Comparison of ENCODE assay signal across 26 cellular contexts in genomic region chr13:85362980-85363379, GRCh38.
"Had no signal": no experiment of that assay in that cellular context is flagged by ENCODE, and none has a peak within 500 bp of the region (broad histone marks: within the 10 kb centered on the region; RNA-seq: fewer than 3 reads in every experiment).

No MANE protein-coding gene starts in this region.

- DNase-seq: natural killer cell; occipital lobe; ovary; psoas muscle; sigmoid colon; small intestine; stimulated activated CD4-positive, alpha-beta T cell treated with anti-CD3 and anti-CD28 coated beads, Interleukin-15, amount 100 ng/mL, for 24 hours; stimulated activated CD4-positive, alpha-beta T cell treated with anti-CD3 and anti-CD28 coated beads, Interleukin-2, amount 100 ng/mL, for 24 hours; stimulated activated CD4-positive, alpha-beta T cell treated with anti-CD3 and anti-CD28 coated beads, Interleukin-2, amount 100 ng/mL, for 48 hours; stimulated activated CD4-positive, alpha-beta T cell treated with anti-CD3 and anti-CD28 coated beads, Interleukin-4, amount 100 ng/mL, for 24 hours; stimulated activated naive B cell treated with anti-CD40 and anti-IgM and Interleukin-4, amounts not matched to agents 10 μg/mL and 1 μg/mL and 100 μg/mL, for 72 hours; stimulated activated naive CD4-positive, alpha-beta T cell treated with Interleukin-2 at 50 U/mL for 16 hours; stomach; tibial artery; transverse colon had no signal

- H3K4me3 Mint-ChIP-seq: natural killer cell; nephron; neural progenitor cell; stimulated activated effector memory CD8-positive, alpha-beta T cell treated with anti-CD3 and anti-CD28 coated beads, Interleukin-12 subunit alpha, Interleukin-12 subunit beta, amount 100 ng/mL, for 72 hours; stimulated activated naive B cell treated with anti-CD40 and anti-IgM and Interleukin-4, amounts not matched to agents 10 μg/mL and 1 μg/mL and 100 μg/mL, for 72 hours; stimulated activated naive CD8-positive, alpha-beta T cell treated with anti-CD3 and anti-CD28 coated beads, Interleukin-15, Interleukin-2, amounts not matched to agents 100 ng/mL and 50 ng/mL, for 24 hours; type B pancreatic cell had no signal

- H3K36me3 Mint-ChIP-seq: natural killer cell; neural progenitor cell; stimulated activated effector memory CD8-positive, alpha-beta T cell treated with anti-CD3 and anti-CD28 coated beads, Interleukin-12 subunit alpha, Interleukin-12 subunit beta, amount 100 ng/mL, for 72 hours; stimulated activated naive B cell treated with anti-CD40 and anti-IgM and Interleukin-4, amounts not matched to agents 10 μg/mL and 1 μg/mL and 100 μg/mL, for 72 hours; type B pancreatic cell had no signal

- H3K4me3 ChIP-seq: neural progenitor cell, ovary, psoas muscle, right lobe of liver, sigmoid colon, stomach, tibial artery, transverse colon, vagina had no signal

- H3K4me1 Mint-ChIP-seq: natural killer cell; neural progenitor cell; stimulated activated effector memory CD8-positive, alpha-beta T cell treated with anti-CD3 and anti-CD28 coated beads, Interleukin-12 subunit alpha, Interleukin-12 subunit beta, amount 100 ng/mL, for 72 hours; stimulated activated naive B cell treated with anti-CD40 and anti-IgM and Interleukin-4, amounts not matched to agents 10 μg/mL and 1 μg/mL and 100 μg/mL, for 72 hours had no signal

- ATAC-seq: natural killer cell; psoas muscle; right cardiac atrium; stimulated activated effector memory CD8-positive, alpha-beta T cell treated with anti-CD3 and anti-CD28 coated beads, Interleukin-12 subunit alpha, Interleukin-12 subunit beta, amount 100 ng/mL, for 72 hours; stimulated activated naive B cell treated with anti-CD40 and anti-IgM and Interleukin-4, amounts not matched to agents 10 μg/mL and 1 μg/mL and 100 μg/mL, for 72 hours had no signal

- H3K9ac ChIP-seq: neural progenitor cell, parathyroid adenoma had no signal

- H3K4me1 ChIP-seq: neural progenitor cell, parathyroid adenoma, psoas muscle, right lobe of liver, sigmoid colon, stomach, tibial artery, transverse colon, vagina had no signal

- H3K27ac ChIP-seq: neural progenitor cell, ovary, parathyroid adenoma, psoas muscle, right lobe of liver, sigmoid colon, stomach, tibial artery, transverse colon, vagina had no signal

- H3K36me3 ChIP-seq: neural progenitor cell, ovary, right lobe of liver, sigmoid colon, stomach, tibial artery, transverse colon, vagina had no signal

- FAIRE-seq: small intestine, urothelium cell line had no signal

- H3K27me3 Mint-ChIP-seq: progenitor cell of endocrine pancreas; stimulated activated naive B cell treated with anti-CD40 and anti-IgM and Interleukin-4, amounts not matched to agents 10 μg/mL and 1 μg/mL and 100 μg/mL, for 72 hours; stimulated activated naive CD8-positive, alpha-beta T cell treated with anti-CD3 and anti-CD28 coated beads, Interleukin-15, Interleukin-2, amounts not matched to agents 100 ng/mL and 50 ng/mL, for 24 hours; type B pancreatic cell had no signal

- H3K9me3 Mint-ChIP-seq: stimulated activated naive B cell treated with anti-CD40 and anti-IgM and Interleukin-4, amounts not matched to agents 10 μg/mL and 1 μg/mL and 100 μg/mL, for 72 hours; stimulated activated naive CD8-positive, alpha-beta T cell treated with anti-CD3 and anti-CD28 coated beads, Interleukin-15, Interleukin-2, amounts not matched to agents 100 ng/mL and 50 ng/mL, for 24 hours had no signal

- H3K27me3 ChIP-seq: neural progenitor cell, ovary, right lobe of liver, sigmoid colon, stomach, tibial artery, transverse colon, vagina had no signal

- H3K9me3 ChIP-seq: ovary, psoas muscle, sigmoid colon, tibial artery, transverse colon, vagina had no signal

- H3K27ac Mint-ChIP-seq: natural killer cell; nephron; neural progenitor cell; progenitor cell of endocrine pancreas; stimulated activated effector memory CD8-positive, alpha-beta T cell treated with anti-CD3 and anti-CD28 coated beads, Interleukin-12 subunit alpha, Interleukin-12 subunit beta, amount 100 ng/mL, for 72 hours; stimulated activated naive B cell treated with anti-CD40 and anti-IgM and Interleukin-4, amounts not matched to agents 10 μg/mL and 1 μg/mL and 100 μg/mL, for 72 hours; stimulated activated naive CD8-positive, alpha-beta T cell treated with anti-CD3 and anti-CD28 coated beads, Interleukin-15, Interleukin-2, amounts not matched to agents 100 ng/mL and 50 ng/mL, for 24 hours; type B pancreatic cell had no signal
